15 cellular contexts compared by ENCODE assay signal in genomic region chr11:121890377-121890776, GRCh38.
A peak's percentile ranks its signal among the peaks of the same experiment; 100 is the strongest.
DNase-seq lines count a peak whose midpoint lies in the region; ATAC-seq and TF ChIP-seq lines count a peak whose summit lies in the region.
"Had no signal": no experiment of that assay in that cellular context is flagged by ENCODE, and none has a peak within 500 bp of the region (broad histone marks: within the 10 kb centered on the region; RNA-seq: fewer than 3 reads in every experiment).

No MANE protein-coding gene starts in this region.

- in situ Hi-C loops in G401 (cut with HindIII; ENCODE audit: low sequenced_read_pairs), result no loop called here

- peaks cover 52% of the 10 kb centered on the region for H3K4me1 ChIP-seq in SJCRH30

- ATAC-seq in HG02970 (IDR thresholded peaks at IDR 0.05; ENCODE audit: low FRiP score, unreplicated experiment), result no peak
- no peak for ATAC-seq in HG02981 (IDR thresholded peaks at IDR 0.05; ENCODE audit: unreplicated experiment)
- no peak for ATAC-seq in GM18511 (IDR thresholded peaks at IDR 0.05; ENCODE audit: unreplicated experiment)
- ATAC-seq: stimulated activated effector memory CD8-positive, alpha-beta T cell treated with anti-CD3 and anti-CD28 coated beads, Interleukin-12 subunit alpha, Interleukin-12 subunit beta, amount 100 ng/mL, for 72 hours had no signal

- no peaks in the 10 kb centered on the region for H3K27me3 ChIP-seq in SJCRH30

- no peaks in the 10 kb centered on the region for H3K36me3 ChIP-seq in SJCRH30

- H3K9me3 ChIP-seq in SJCRH30 (replicated peaks), result no peaks in the 10 kb centered on the region

- H3K27ac ChIP-seq in SJCRH30, result 0 out of 2 replicates have a peak overlapping the region, but pooled peaks have one; percentile 9
- H3K27ac ChIP-seq: RWPE1 had no signal

- peak; percentile 94 for DNase-seq in G401 (ENCODE audit: low spot score)
- peak; percentile 65 to 80 for DNase-seq in SJCRH30
- peak; percentile 85 for DNase-seq in fibroblast of mammary gland (ENCODE audit: low read depth)
- peak; percentile 19 for DNase-seq in putamen (ENCODE audit: low spot score)
- DNase-seq in SIG-M5 (lab: John Stamatoyannopoulos, UW), result no peak
- DNase-seq: COR-L47; erythroblast; kidney; NCI-H2171 treated with DMSO at 0.1 percent for 48 hours; stimulated activated CD4-positive, alpha-beta T cell treated with anti-CD3 and anti-CD28 coated beads, Interleukin-1b, Interleukin-23, amount 100 ng/mL, for 48 hours had no signal

- TF ChIP-seq CTCF in fibroblast of mammary gland (conservative IDR thresholded peaks at IDR 0.05; ENCODE audit: control insufficient read depth, insufficient read depth, low read depth, low read length), result no peak

- H3K4me3 ChIP-seq in SJCRH30 (no peak overlapping the region), fibroblast of mammary gland (ENCODE audit: control insufficient read depth, low read depth, low read length) (no peak overlapping the region)
